Comparison of ENCODE assay signal across 25 cellular contexts in genomic region chr1:225972344-225973152, GRCh38. TPM values are rescaled to one million over a fixed set of nuclear protein-coding genes. Genes with fewer than 3 reads are reported as not detected.
"Had no signal": no experiment of that assay in that cellular context is flagged by ENCODE, and none has a peak within 500 bp of the region (broad histone marks: within the 10 kb centered on the region; RNA-seq: fewer than 3 reads in every experiment).

No MANE protein-coding gene starts in this region.

- H3K27me3 ChIP-seq: esophagus muscularis mucosa, foreskin keratinocyte, heart left ventricle, neutrophil, pancreas, spleen, suprapubic skin, tibial artery, upper lobe of right lung had no signal

- H3K9me3 Mint-ChIP-seq: activated naive CD4-positive, alpha-beta T cell treated with anti-CD3 and anti-CD28 coated beads, Interleukin-2, amount 50 U/mL, for 24 hours; activated naive CD8-positive, alpha-beta T cell treated with anti-CD3 and anti-CD28 coated beads, Interleukin-2, amount 50 U/mL, for 24 hours; activated T-cell treated with anti-CD3 and anti-CD28 coated beads, Interleukin-2, amount 50 U/mL, for 24 hours; central memory CD8-positive, alpha-beta T cell; dendritic cell treated with granulocyte-macrophage colony-stimulating factor and Interleukin-4, amounts not matched to agents 40 ng/mL and 50 ng/mL, for 4 days; memory B cell; natural killer cell had no signal

- DNase-seq: activated CD4-positive, alpha-beta T cell treated with anti-CD3 and anti-CD28 coated beads for 36 hours; activated CD4-positive, CD25-positive, alpha-beta regulatory T cell; activated CD8-positive, alpha-beta T cell treated with anti-CD3 and anti-CD28 coated beads, Interleukin-2, amount 10 ng/mL, durations not matched to agents 7 days and 5 days; activated naive CD8-positive, alpha-beta T cell treated with anti-CD3 and anti-CD28 coated beads, Interleukin-2, amount 50 U/mL, for 24 hours; activated T-cell treated with anti-CD3 and anti-CD28 coated beads, Interleukin-2, amount 50 U/mL, for 24 hours; endodermal cell; heart left ventricle; natural killer cell; pancreas; spleen; stimulated activated naive CD4-positive, alpha-beta T cell; T-helper 2 cell; tibial artery; upper lobe of right lung had no signal

- H3K27me3 Mint-ChIP-seq: activated CD4-positive, alpha-beta T cell treated with anti-CD3 and anti-CD28 coated beads for 36 hours; activated naive CD4-positive, alpha-beta T cell treated with anti-CD3 and anti-CD28 coated beads, Interleukin-2, amount 50 U/mL, for 24 hours; activated naive CD8-positive, alpha-beta T cell treated with anti-CD3 and anti-CD28 coated beads, Interleukin-2, amount 50 U/mL, for 24 hours; activated T-cell treated with anti-CD3 and anti-CD28 coated beads, Interleukin-2, amount 50 U/mL, for 24 hours; central memory CD8-positive, alpha-beta T cell; dendritic cell treated with granulocyte-macrophage colony-stimulating factor and Interleukin-4, amounts not matched to agents 40 ng/mL and 50 ng/mL, for 4 days had no signal

- H3K36me3 ChIP-seq: pancreas had no signal

- H3K27ac Mint-ChIP-seq: activated CD4-positive, alpha-beta T cell treated with anti-CD3 and anti-CD28 coated beads for 36 hours; activated CD8-positive, alpha-beta T cell treated with anti-CD3 and anti-CD28 coated beads, Interleukin-2, amount 10 ng/mL, durations not matched to agents 7 days and 5 days; activated naive CD4-positive, alpha-beta T cell treated with anti-CD3 and anti-CD28 coated beads, Interleukin-2, amount 50 U/mL, for 24 hours; activated naive CD8-positive, alpha-beta T cell treated with anti-CD3 and anti-CD28 coated beads, Interleukin-2, amount 50 U/mL, for 24 hours; activated T-cell treated with anti-CD3 and anti-CD28 coated beads, Interleukin-2, amount 50 U/mL, for 24 hours; dendritic cell treated with granulocyte-macrophage colony-stimulating factor and Interleukin-4, amounts not matched to agents 40 ng/mL and 50 ng/mL, for 4 days; endodermal cell; memory B cell; natural killer cell had no signal

- H3K4me3 ChIP-seq: esophagus muscularis mucosa, heart left ventricle, pancreas, psoas muscle, spleen, suprapubic skin, tibial artery, upper lobe of right lung had no signal

- ATAC-seq: activated CD4-positive, alpha-beta T cell treated with anti-CD3 and anti-CD28 coated beads for 36 hours; activated CD8-positive, alpha-beta T cell treated with anti-CD3 and anti-CD28 coated beads, Interleukin-2, amount 10 ng/mL, durations not matched to agents 7 days and 5 days; activated naive CD8-positive, alpha-beta T cell treated with anti-CD3 and anti-CD28 coated beads, Interleukin-2, amount 50 U/mL, for 24 hours; foreskin keratinocyte; heart left ventricle; natural killer cell; psoas muscle; upper lobe of right lung had no signal

- H3K4me1 Mint-ChIP-seq: central memory CD8-positive, alpha-beta T cell; endodermal cell had no signal

- H3K27ac ChIP-seq: esophagus muscularis mucosa, foreskin keratinocyte, heart left ventricle, neutrophil, pancreas, psoas muscle, spleen, suprapubic skin, tibial artery, upper lobe of right lung had no signal

- FAIRE-seq: bronchial epithelial cell, pancreas had no signal

- H3K36me3 Mint-ChIP-seq: activated naive CD4-positive, alpha-beta T cell treated with anti-CD3 and anti-CD28 coated beads, Interleukin-2, amount 50 U/mL, for 24 hours; memory B cell; natural killer cell had no signal

- H3K9me3 ChIP-seq: esophagus muscularis mucosa, heart left ventricle, neutrophil, pancreas, psoas muscle, spleen, suprapubic skin, tibial artery, upper lobe of right lung had no signal

- H3K4me3 Mint-ChIP-seq: activated CD4-positive, alpha-beta T cell treated with anti-CD3 and anti-CD28 coated beads for 36 hours; activated CD8-positive, alpha-beta T cell treated with anti-CD3 and anti-CD28 coated beads, Interleukin-2, amount 10 ng/mL, durations not matched to agents 7 days and 5 days; activated naive CD4-positive, alpha-beta T cell treated with anti-CD3 and anti-CD28 coated beads, Interleukin-2, amount 50 U/mL, for 24 hours; activated naive CD8-positive, alpha-beta T cell treated with anti-CD3 and anti-CD28 coated beads, Interleukin-2, amount 50 U/mL, for 24 hours; activated T-cell treated with anti-CD3 and anti-CD28 coated beads, Interleukin-2, amount 50 U/mL, for 24 hours; central memory CD8-positive, alpha-beta T cell; dendritic cell treated with granulocyte-macrophage colony-stimulating factor and Interleukin-4, amounts not matched to agents 40 ng/mL and 50 ng/mL, for 4 days; endodermal cell; memory B cell; natural killer cell had no signal

- H3K4me1 ChIP-seq: foreskin keratinocyte, pancreas, psoas muscle, tibial artery, upper lobe of right lung had no signal

RNA-seq across cellular contexts. Expression of gene LEFTY2, which starts 31.5 kb away (rescaled TPM):
- total RNA-seq: activated CD4-positive, alpha-beta T cell treated with anti-CD3 and anti-CD28 coated beads for 36 hours; activated CD8-positive, alpha-beta T cell treated with anti-CD3 and anti-CD28 coated beads, Interleukin-2, amount 10 ng/mL, durations not matched to agents 7 days and 5 days; bronchial epithelial cell; foreskin keratinocyte; kidney epithelial cell; natural killer cell had no signal
- polyA plus RNA-seq: foreskin keratinocyte had no signal
